In genomic region chr12:103504606-103505005, GRCh38 we compare ENCODE assay signal across 12 cellular contexts. TPM values are rescaled to one million over a fixed set of nuclear protein-coding genes. Genes with fewer than 3 reads are reported as not detected.
"Had no signal": no experiment of that assay in that cellular context is flagged by ENCODE, and none has a peak within 500 bp of the region (broad histone marks: within the 10 kb centered on the region; RNA-seq: fewer than 3 reads in every experiment).

No MANE protein-coding gene starts in this region.

- DNase-seq: dorsolateral prefrontal cortex, psoas muscle had no signal

- ATAC-seq: gastroesophageal sphincter, psoas muscle had no signal

- H3K27ac Mint-ChIP-seq: endodermal cell, T-helper 17 cell had no signal

- H3K27me3 Mint-ChIP-seq: T-helper 17 cell had no signal

- H3K4me3 ChIP-seq: cardiac muscle cell, dorsolateral prefrontal cortex, gastroesophageal sphincter, heart right ventricle, lung, psoas muscle, right lobe of liver, thyroid gland had no signal

- H3K36me3 ChIP-seq: cardiac muscle cell, gastroesophageal sphincter, heart right ventricle, right lobe of liver, thyroid gland had no signal

- H3K4me1 Mint-ChIP-seq: endodermal cell had no signal

- H3K9me3 ChIP-seq: gastroesophageal sphincter, heart right ventricle, psoas muscle, right lobe of liver, thyroid gland had no signal

- H3K4me3 Mint-ChIP-seq: endodermal cell, T-helper 17 cell had no signal

- H3K9me3 Mint-ChIP-seq: endodermal cell had no signal

- H3K27ac ChIP-seq: cardiac muscle cell, gastroesophageal sphincter, heart right ventricle, psoas muscle, right lobe of liver, thyroid gland had no signal

- H3K27me3 ChIP-seq: cardiac muscle cell, dorsolateral prefrontal cortex, gastroesophageal sphincter, right lobe of liver, thyroid gland had no signal

- H3K4me1 ChIP-seq: gastroesophageal sphincter, heart right ventricle, psoas muscle, right lobe of liver, thyroid gland had no signal

RNA-seq across cellular contexts. Expression of gene C12orf42, which starts 8.8 kb away (rescaled TPM):
- total RNA-seq: cardiac muscle cell, endodermal cell, gastroesophageal sphincter, left colon, lung, osteoblast, psoas muscle, right lobe of liver, thyroid gland had no signal
- polyA plus RNA-seq: cardiac muscle cell, heart right ventricle, psoas muscle had no signal
